Comparison of ENCODE assay signal across 11 cellular contexts in genomic region chr6:13769655-13770053, GRCh38. TPM values are rescaled to one million over a fixed set of nuclear protein-coding genes. Genes with fewer than 3 reads are reported as not detected.
DNase-seq lines count a peak whose midpoint lies in the region; FAIRE-seq and TF ChIP-seq lines count a peak whose summit lies in the region.
"Had no signal": no experiment of that assay in that cellular context is flagged by ENCODE, and none has a peak within 500 bp of the region (broad histone marks: within the 10 kb centered on the region; RNA-seq: fewer than 3 reads in every experiment).

No MANE protein-coding gene starts in this region.

- intact Hi-C loops in kidney (cut with DNase I): no loop called here

- H3K27ac ChIP-seq in kidney (ENCODE audit: low read depth in 2 of 2, low read length in 2 of 2): no peak overlapping the region

- H3K36me3 ChIP-seq in kidney (ENCODE audit: control insufficient read depth in 1 of 2, insufficient read depth in 2 of 2, low read length in 2 of 2) (no peaks in the 10 kb centered on the region), MG63 (no peaks in the 10 kb centered on the region)

- no peaks in the 10 kb centered on the region for H3K9me3 ChIP-seq in kidney (ENCODE audit: control insufficient read depth in 1 of 2, low read length in 2 of 2)
- no peaks in the 10 kb centered on the region for H3K9me3 ChIP-seq in MG63

- no peak overlapping the region for H3K9ac ChIP-seq in kidney (ENCODE audit: low read length in 2 of 2)

- peaks cover 0 to 2% of the 10 kb centered on the region in 2 donors for H3K4me1 ChIP-seq in kidney (ENCODE audit: control insufficient read depth in 1 of 2, insufficient read depth in 1 of 2, low read depth in 1 of 2, low read length in 2 of 2)

- peak; percentile 27 for TF ChIP-seq CTCF in GM12864 (IDR thresholded peaks at IDR 0.05; ENCODE audit: low read depth, low read length, missing control alignments)
- TF ChIP-seq CTCF in kidney (IDR thresholded peaks at IDR 0.05; ENCODE audit: borderline replicate concordance, extremely low read depth, insufficient read depth): no peak

- no peak for FAIRE-seq in kidney (lab: Jason Lieb, UNC)
- FAIRE-seq: urothelium cell line had no signal

- H3K27me3 ChIP-seq in MG63: no peaks in the 10 kb centered on the region

- H3K4me3 ChIP-seq in GM12864 (ENCODE audit: low read depth, low read length) (no peak overlapping the region), kidney (ENCODE audit: low read length in 2 of 2) (no peak overlapping the region), MG63 (no peak overlapping the region)

- DNase-seq in 8988T: peak; percentile 24
- no peak for DNase-seq in GM12864 (ENCODE audit: low read depth)
- peak; percentile 26 for DNase-seq in activated CD8-positive, alpha-beta memory T cell treated with anti-CD3 and anti-CD28 coated beads, Interleukin-2, amount 50 U/mL, for 4 hours
- peak; percentile 73 for DNase-seq in kidney
- no peak for DNase-seq in AG08395 (ENCODE audit: low spot score)
- DNase-seq in MG63: no peak
- DNase-seq in pons (ENCODE audit: low spot score): no peak
- no peak for DNase-seq in activated gamma-delta T cell (lab: John Stamatoyannopoulos, UW)
- DNase-seq: CD4-positive, alpha-beta memory T cell; midbrain had no signal

RNA-seq across cellular contexts. Expression of gene MCUR1, which starts 44.7 kb away (rescaled TPM):
- total RNA-seq in kidney: 24.1 TPM
- 39.8 TPM for polyA plus RNA-seq in kidney (ENCODE audit: insufficient read depth, low read depth, low replicate concordance)
- 32.5 and 51.5 TPM in 2 replicates for total RNA-seq in MG63 (2014; rRNA removed; shearing (Covaris generic); ENCODE audit: low replicate concordance)

RNA-seq across cellular contexts. Expression of gene RANBP9, which starts 58.0 kb away (rescaled TPM):
- 29.0 TPM for total RNA-seq in kidney
- 16.4 TPM for polyA plus RNA-seq in kidney (ENCODE audit: insufficient read depth, low read depth, low replicate concordance)
- total RNA-seq in MG63 (2014; rRNA removed; shearing (Covaris generic); ENCODE audit: low replicate concordance): 45.2 and 62.2 TPM in 2 replicates

Comparison
In these comparisons a context has a peak if more than half of its experiments do, and no peak if none do; other contexts are left out.
1. DNase-seq: peak in 8988T (single experiment), activated CD8-positive, alpha-beta memory T cell treated with anti-CD3 and anti-CD28 coated beads, Interleukin-2, amount 50 U/mL, for 4 hours (single experiment) and kidney (single experiment); none in GM12864 (single experiment), AG08395 (single experiment), MG63 (single experiment), pons (single experiment) and activated gamma-delta T cell (single experiment).